In genomic region chr2:214808481-214808931, GRCh38 we compare ENCODE assay signal across 8 cellular contexts. TPM values are rescaled to one million over a fixed set of nuclear protein-coding genes. Genes with fewer than 3 reads are reported as not detected.
DNase-seq lines count a peak whose midpoint lies in the region; ATAC-seq and TF ChIP-seq lines count a peak whose summit lies in the region.

No MANE protein-coding gene starts in this region.

- H3K27me3 ChIP-seq in body of pancreas (no peaks in the 10 kb centered on the region), tibial nerve (no peaks in the 10 kb centered on the region)

- DNase-seq in KBM-7: peak; percentile 42
- no peak for DNase-seq in body of pancreas
- no peak for DNase-seq in lower leg skin (ENCODE audit: low spot score in 2 of 2)
- DNase-seq in tibial nerve (ENCODE audit: low spot score in 2 of 2): no peak
- no peak for DNase-seq in effector CD4-positive, alpha-beta T cell

- 1% methylated on average over 7 of the region's 7 CpGs for WGBS in body of pancreas, 2 donors
- 0 to 1% methylated on average over 7 of the region's 7 CpGs for WGBS in lower leg skin, 2 donors
- WGBS in tibial nerve, 2 donors: 0 to 1% methylated on average over 7 of the region's 7 CpGs

- in situ Hi-C loops in KBM-7 (cut with MboI; ENCODE audit: low pct_unique_long_range_greater_than_20kb, low sequenced_read_pairs): no loop called here

- intact Hi-C loops in body of pancreas (cut with DNase I): no loop called here
- intact Hi-C loops in lower leg skin (cut with DNase I; ENCODE audit: low total_unique reads): no loop called here

- H3K9me3 ChIP-seq in body of pancreas (no peaks in the 10 kb centered on the region), tibial nerve (no peaks in the 10 kb centered on the region)

- H3K27ac ChIP-seq in C4-2B: peak overlapping the region; percentile 98
- H3K27ac ChIP-seq in body of pancreas: peak overlapping the region; percentile 76 to 96 (median 94)
- H3K27ac ChIP-seq in tibial nerve: peak overlapping the region; percentile 85 to 95 (median 89)

- no peaks in the 10 kb centered on the region for H3K36me3 ChIP-seq in body of pancreas (replicated peaks in 1 of 2; ENCODE audit: insufficient read depth in 1 of 2, low read depth in 2 of 2)
- no peaks in the 10 kb centered on the region for H3K36me3 ChIP-seq in tibial nerve

- TF ChIP-seq POLR2A in body of pancreas (IDR thresholded peaks at IDR 0.05) (no peak), lower leg skin (IDR thresholded peaks at IDR 0.05) (no peak), tibial nerve (IDR thresholded peaks at IDR 0.05) (no peak)

- peaks cover 4% of the 10 kb centered on the region for H3K4me1 ChIP-seq in body of pancreas
- peaks cover 0 to 23% (median 3%) of the 10 kb centered on the region in 4 donors for H3K4me1 ChIP-seq in tibial nerve

- ATAC-seq in body of pancreas: no peak
- no peak for ATAC-seq in GM18907 (IDR thresholded peaks at IDR 0.05; ENCODE audit: unreplicated experiment)
- ATAC-seq in GM19351 (IDR thresholded peaks at IDR 0.05; ENCODE audit: unreplicated experiment): no peak

- TF ChIP-seq CTCF in C4-2B (conservative IDR thresholded peaks at IDR 0.05): no peak
- no peak for TF ChIP-seq CTCF in body of pancreas (IDR thresholded peaks at IDR 0.05)
- TF ChIP-seq CTCF in lower leg skin (IDR thresholded peaks at IDR 0.05): no peak
- no peak for TF ChIP-seq CTCF in tibial nerve (IDR thresholded peaks at IDR 0.05)

- TF ChIP-seq EP300 in tibial nerve (IDR thresholded peaks at IDR 0.05): no peak

- H3K4me3 ChIP-seq in body of pancreas: peak overlapping the region; percentile 39 to 76
- peak overlapping the region; percentile 92 for H3K4me3 ChIP-seq in lower leg skin (ENCODE audit: low read depth, poor library complexity, severe bottlenecking)
- peak overlapping the region; percentile 75 to 91 (median 82) for H3K4me3 ChIP-seq in tibial nerve

RNA-seq across cellular contexts. Expression of gene BARD1, which starts 1.0 kb away (rescaled TPM):
- total RNA-seq in body of pancreas: 1 to 10 TPM; 4.4 to 5.9 TPM
- 10 to 100 TPM; 19.4 to 41.8 (median 23.2) TPM for total RNA-seq in lower leg skin
- total RNA-seq in tibial nerve: 10 to 100 TPM; 11.1 to 16.0 (median 11.1) TPM
